ENCODE assay signal across 1 cellular context in the genomic region with DNA sequence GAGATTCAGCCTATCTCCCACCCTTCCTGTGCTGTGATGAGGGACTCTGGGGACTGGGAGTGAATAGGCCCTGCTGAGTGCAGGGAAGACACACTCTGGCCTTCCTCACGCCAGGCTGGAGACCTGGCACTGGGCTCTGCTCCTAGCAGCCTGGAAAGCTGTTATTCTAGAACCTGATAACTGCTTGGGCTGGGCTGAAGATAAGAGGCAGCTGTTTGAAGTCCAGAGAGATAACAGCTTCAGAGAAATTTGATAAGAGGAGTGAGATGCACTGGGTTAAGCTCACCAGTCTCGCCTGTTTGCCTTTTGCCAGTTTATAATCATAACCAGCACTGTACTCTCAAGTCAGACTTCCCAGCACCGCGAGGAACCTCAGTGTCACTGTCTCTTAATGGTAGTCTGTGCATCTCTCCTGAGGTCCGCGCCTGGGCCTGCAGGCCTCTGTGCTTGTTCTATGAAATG.
TF ChIP-seq lines count a peak whose summit lies in the region.

No MANE protein-coding gene starts in this region.

TF ChIP-seq in HepG2, 621 proteins besides CTCF, POLR2A, EP300 and RAD21 (continued from another document and continues in another):
- TF ChIP-seq, protein P1, sequence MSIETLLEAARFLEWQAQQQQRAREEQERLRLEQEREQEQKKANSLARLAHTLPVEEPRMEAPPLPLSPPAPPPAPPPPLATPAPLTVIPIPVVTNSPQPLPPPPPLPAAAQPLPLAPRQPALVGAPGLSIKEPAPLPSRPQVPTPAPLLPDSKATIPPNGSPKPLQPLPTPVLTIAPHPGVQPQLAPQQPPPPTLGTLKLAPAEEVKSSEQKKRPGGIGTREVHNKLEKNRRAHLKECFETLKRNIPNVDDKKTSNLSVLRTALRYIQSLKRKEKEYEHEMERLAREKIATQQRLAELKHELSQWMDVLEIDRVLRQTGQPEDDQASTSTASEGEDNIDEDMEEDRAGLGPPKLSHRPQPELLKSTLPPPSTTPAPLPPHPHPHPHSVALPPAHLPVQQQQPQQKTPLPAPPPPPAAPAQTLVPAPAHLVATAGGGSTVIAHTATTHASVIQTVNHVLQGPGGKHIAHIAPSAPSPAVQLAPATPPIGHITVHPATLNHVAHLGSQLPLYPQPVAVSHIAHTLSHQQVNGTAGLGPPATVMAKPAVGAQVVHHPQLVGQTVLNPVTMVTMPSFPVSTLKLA (IDR thresholded peaks at IDR 0.05) = no peak
- TF ChIP-seq, protein P2, sequence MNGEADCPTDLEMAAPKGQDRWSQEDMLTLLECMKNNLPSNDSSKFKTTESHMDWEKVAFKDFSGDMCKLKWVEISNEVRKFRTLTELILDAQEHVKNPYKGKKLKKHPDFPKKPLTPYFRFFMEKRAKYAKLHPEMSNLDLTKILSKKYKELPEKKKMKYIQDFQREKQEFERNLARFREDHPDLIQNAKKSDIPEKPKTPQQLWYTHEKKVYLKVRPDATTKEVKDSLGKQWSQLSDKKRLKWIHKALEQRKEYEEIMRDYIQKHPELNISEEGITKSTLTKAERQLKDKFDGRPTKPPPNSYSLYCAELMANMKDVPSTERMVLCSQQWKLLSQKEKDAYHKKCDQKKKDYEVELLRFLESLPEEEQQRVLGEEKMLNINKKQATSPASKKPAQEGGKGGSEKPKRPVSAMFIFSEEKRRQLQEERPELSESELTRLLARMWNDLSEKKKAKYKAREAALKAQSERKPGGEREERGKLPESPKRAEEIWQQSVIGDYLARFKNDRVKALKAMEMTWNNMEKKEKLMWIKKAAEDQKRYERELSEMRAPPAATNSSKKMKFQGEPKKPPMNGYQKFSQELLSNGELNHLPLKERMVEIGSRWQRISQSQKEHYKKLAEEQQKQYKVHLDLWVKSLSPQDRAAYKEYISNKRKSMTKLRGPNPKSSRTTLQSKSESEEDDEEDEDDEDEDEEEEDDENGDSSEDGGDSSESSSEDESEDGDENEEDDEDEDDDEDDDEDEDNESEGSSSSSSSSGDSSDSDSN (CRISPR knock-in tag; IDR thresholded peaks at IDR 0.05) = no peak
- TF ChIP-seq MIER3 (CRISPR knock-in tag; IDR thresholded peaks at IDR 0.05; ENCODE audit: borderline replicate concordance) = no peak
- TF ChIP-seq ZNF292 (CRISPR knock-in tag; IDR thresholded peaks at IDR 0.05; ENCODE audit: borderline replicate concordance, low read depth) = 0 out of 2 replicates have a peak, but pooled peaks have one; percentile 43
- TF ChIP-seq, protein P3, sequence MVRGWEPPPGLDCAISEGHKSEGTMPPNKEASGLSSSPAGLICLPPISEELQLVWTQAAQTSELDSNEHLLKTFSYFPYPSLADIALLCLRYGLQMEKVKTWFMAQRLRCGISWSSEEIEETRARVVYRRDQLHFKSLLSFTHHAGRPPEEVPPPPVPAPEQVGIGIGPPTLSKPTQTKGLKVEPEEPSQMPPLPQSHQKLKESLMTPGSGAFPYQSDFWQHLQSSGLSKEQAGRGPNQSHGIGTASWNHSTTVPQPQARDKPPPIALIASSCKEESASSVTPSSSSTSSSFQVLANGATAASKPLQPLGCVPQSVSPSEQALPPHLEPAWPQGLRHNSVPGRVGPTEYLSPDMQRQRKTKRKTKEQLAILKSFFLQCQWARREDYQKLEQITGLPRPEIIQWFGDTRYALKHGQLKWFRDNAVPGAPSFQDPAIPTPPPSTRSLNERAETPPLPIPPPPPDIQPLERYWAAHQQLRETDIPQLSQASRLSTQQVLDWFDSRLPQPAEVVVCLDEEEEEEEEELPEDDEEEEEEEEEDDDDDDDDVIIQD (CRISPR knock-in tag; IDR thresholded peaks at IDR 0.05; ENCODE audit: low read depth) = no peak
- TF ChIP-seq ZNF138 (CRISPR knock-in tag; IDR thresholded peaks at IDR 0.05; ENCODE audit: low read depth) = no peak
- no peak for TF ChIP-seq MTA1 (CRISPR knock-in tag; IDR thresholded peaks at IDR 0.05; ENCODE audit: borderline replicate concordance)
- TF ChIP-seq RFXAP (CRISPR knock-in tag; IDR thresholded peaks at IDR 0.05; ENCODE audit: borderline replicate concordance) = 0 out of 2 replicates have a peak, but pooled peaks have one; percentile 11
- no peak for TF ChIP-seq ZFP62 (CRISPR knock-in tag; IDR thresholded peaks at IDR 0.05)
- TF ChIP-seq HMG20B (CRISPR knock-in tag; conservative IDR thresholded peaks at IDR 0.05) = no peak
- no peak for TF ChIP-seq SCMH1 (CRISPR knock-in tag; IDR thresholded peaks at IDR 0.05; ENCODE audit: borderline replicate concordance)
- TF ChIP-seq, protein P4, sequence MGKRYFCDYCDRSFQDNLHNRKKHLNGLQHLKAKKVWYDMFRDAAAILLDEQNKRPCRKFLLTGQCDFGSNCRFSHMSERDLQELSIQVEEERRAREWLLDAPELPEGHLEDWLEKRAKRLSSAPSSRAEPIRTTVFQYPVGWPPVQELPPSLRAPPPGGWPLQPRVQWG (CRISPR knock-in tag; IDR thresholded peaks at IDR 0.05; ENCODE audit: borderline replicate concordance, low read depth) = no peak
- TF ChIP-seq REXO4 (CRISPR knock-in tag; IDR thresholded peaks at IDR 0.05; ENCODE audit: borderline replicate concordance) = no peak
- TF ChIP-seq ZNF543 (CRISPR knock-in tag; IDR thresholded peaks at IDR 0.05) = no peak
- TF ChIP-seq HDAC6 (IDR thresholded peaks at IDR 0.05; ENCODE audit: low read depth, low read length) = no peak
- TF ChIP-seq, protein P5, sequence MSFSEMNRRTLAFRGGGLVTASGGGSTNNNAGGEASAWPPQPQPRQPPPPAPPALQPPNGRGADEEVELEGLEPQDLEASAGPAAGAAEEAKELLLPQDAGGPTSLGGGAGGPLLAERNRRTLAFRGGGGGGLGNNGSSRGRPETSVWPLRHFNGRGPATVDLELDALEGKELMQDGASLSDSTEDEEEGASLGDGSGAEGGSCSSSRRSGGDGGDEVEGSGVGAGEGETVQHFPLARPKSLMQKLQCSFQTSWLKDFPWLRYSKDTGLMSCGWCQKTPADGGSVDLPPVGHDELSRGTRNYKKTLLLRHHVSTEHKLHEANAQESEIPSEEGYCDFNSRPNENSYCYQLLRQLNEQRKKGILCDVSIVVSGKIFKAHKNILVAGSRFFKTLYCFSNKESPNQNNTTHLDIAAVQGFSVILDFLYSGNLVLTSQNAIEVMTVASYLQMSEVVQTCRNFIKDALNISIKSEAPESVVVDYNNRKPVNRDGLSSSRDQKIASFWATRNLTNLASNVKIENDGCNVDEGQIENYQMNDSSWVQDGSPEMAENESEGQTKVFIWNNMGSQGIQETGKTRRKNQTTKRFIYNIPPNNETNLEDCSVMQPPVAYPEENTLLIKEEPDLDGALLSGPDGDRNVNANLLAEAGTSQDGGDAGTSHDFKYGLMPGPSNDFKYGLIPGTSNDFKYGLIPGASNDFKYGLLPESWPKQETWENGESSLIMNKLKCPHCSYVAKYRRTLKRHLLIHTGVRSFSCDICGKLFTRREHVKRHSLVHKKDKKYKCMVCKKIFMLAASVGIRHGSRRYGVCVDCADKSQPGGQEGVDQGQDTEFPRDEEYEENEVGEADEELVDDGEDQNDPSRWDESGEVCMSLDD (CRISPR knock-in tag; IDR thresholded peaks at IDR 0.05; ENCODE audit: borderline replicate concordance) = no peak
- TF ChIP-seq, protein P6, sequence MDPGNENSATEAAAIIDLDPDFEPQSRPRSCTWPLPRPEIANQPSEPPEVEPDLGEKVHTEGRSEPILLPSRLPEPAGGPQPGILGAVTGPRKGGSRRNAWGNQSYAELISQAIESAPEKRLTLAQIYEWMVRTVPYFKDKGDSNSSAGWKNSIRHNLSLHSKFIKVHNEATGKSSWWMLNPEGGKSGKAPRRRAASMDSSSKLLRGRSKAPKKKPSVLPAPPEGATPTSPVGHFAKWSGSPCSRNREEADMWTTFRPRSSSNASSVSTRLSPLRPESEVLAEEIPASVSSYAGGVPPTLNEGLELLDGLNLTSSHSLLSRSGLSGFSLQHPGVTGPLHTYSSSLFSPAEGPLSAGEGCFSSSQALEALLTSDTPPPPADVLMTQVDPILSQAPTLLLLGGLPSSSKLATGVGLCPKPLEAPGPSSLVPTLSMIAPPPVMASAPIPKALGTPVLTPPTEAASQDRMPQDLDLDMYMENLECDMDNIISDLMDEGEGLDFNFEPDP (CRISPR knock-in tag; conservative IDR thresholded peaks at IDR 0.05) = no peak
- TF ChIP-seq, protein P7, sequence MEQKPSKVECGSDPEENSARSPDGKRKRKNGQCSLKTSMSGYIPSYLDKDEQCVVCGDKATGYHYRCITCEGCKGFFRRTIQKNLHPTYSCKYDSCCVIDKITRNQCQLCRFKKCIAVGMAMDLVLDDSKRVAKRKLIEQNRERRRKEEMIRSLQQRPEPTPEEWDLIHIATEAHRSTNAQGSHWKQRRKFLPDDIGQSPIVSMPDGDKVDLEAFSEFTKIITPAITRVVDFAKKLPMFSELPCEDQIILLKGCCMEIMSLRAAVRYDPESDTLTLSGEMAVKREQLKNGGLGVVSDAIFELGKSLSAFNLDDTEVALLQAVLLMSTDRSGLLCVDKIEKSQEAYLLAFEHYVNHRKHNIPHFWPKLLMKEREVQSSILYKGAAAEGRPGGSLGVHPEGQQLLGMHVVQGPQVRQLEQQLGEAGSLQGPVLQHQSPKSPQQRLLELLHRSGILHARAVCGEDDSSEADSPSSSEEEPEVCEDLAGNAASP (CRISPR knock-in tag; IDR thresholded peaks at IDR 0.05; ENCODE audit: borderline replicate concordance) = no peak
- TF ChIP-seq ZNF792 (CRISPR knock-in tag; IDR thresholded peaks at IDR 0.05) = peak; percentile 56; the same call in 1 of the 2 replicates
- TF ChIP-seq, protein P8, sequence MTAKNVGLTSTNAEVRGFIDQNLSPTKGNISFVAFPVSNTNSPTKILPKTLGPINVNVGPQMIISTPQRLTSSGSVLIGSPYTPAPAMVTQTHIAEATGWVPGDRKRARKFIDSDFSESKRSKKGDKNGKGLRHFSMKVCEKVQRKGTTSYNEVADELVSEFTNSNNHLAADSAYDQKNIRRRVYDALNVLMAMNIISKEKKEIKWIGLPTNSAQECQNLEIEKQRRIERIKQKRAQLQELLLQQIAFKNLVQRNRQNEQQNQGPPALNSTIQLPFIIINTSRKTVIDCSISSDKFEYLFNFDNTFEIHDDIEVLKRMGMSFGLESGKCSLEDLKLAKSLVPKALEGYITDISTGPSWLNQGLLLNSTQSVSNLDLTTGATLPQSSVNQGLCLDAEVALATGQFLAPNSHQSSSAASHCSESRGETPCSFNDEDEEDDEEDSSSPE (CRISPR knock-in tag; IDR thresholded peaks at IDR 0.05) = no peak
- peak; percentile 63; the same call in 1 of the 2 replicates for TF ChIP-seq SIX4 (CRISPR knock-in tag; IDR thresholded peaks at IDR 0.05)
- TF ChIP-seq, protein P9, sequence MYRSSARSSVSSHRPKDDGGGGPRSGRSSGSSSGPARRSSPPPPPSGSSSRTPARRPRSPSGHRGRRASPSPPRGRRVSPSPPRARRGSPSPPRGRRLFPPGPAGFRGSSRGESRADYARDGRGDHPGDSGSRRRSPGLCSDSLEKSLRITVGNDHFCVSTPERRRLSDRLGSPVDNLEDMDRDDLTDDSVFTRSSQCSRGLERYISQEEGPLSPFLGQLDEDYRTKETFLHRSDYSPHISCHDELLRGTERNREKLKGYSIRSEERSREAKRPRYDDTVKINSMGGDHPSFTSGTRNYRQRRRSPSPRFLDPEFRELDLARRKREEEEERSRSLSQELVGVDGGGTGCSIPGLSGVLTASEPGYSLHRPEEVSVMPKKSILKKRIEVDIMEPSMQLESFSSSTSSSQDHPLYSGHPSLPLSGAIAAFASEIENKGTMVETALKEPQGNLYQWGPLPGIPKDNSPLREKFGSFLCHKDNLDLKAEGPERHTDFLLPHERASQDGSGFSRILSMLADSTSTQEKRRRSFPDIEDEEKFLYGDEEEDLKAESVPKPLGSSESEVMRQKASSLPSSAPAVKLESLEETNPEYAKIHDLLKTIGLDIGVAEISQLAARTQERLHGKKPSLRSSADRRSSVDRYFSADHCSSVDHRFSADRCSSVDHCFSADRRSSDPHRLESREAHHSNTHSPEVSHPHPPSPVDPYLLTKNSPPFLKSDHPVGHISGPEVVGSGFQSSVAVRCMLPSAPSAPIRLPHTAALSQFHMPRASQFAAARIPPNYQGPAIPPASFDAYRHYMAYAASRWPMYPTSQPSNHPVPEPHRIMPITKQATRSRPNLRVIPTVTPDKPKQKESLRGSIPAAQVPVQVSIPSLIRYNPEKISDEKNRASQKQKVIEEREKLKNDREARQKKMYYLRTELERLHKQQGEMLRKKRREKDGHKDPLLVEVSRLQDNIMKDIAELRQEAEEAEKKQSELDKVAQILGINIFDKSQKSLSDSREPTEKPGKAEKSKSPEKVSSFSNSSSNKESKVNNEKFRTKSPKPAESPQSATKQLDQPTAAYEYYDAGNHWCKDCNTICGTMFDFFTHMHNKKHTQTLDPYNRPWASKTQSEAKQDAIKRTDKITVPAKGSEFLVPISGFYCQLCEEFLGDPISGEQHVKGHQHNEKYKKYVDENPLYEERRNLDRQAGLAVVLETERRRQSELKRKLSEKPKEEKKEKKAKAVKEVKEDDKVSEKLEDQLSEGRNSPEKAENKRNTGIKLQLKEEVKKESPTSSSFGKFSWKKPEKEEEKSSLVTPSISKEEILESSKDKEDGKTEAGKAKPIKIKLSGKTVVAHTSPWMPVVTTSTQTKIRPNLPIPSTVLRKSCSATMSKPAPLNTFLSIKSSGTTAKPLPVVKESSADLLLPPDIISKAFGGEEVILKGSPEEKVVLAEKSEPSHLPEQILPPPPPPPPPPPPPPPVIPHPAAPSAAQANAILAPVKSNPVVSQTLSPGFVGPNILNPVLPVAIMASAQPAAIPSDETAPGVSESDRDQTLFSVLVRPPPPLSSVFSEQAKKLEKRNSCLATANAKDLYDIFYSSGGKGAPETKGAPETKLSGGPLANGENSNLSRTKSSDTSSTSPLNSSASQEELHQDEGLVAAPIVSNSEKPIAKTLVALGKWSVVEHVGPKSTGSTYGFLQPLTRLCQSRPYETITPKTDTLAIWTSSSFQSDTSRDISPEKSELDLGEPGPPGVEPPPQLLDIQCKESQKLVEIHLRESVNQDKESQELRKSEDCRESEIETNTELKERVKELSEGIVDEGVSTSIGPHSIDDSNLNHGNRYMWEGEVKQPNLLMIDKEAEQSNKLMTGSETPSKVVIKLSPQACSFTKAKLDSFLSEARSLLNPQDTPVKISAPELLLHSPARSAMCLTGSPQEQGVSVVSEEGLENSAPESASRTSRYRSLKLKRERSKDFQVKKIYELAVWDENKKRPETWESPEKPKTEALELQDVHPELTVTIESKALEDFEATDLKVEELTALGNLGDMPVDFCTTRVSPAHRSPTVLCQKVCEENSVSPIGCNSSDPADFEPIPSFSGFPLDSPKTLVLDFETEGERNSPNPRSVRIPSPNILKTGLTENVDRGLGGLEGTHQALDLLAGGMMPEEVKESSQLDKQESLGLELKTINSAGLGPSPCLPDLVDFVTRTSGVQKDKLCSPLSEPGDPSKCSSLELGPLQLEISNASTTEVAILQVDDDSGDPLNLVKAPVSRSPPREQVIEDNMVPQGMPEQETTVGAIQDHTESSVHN (CRISPR knock-in tag; IDR thresholded peaks at IDR 0.05) = no peak
- no peak for TF ChIP-seq TRIM24 (CRISPR knock-in tag; IDR thresholded peaks at IDR 0.05)
- TF ChIP-seq ZNF354B (CRISPR knock-in tag; IDR thresholded peaks at IDR 0.05) = no peak
- TF ChIP-seq MBD4 (IDR thresholded peaks at IDR 0.05; ENCODE audit: borderline replicate concordance, low read length) = no peak
- TF ChIP-seq, protein P10, sequence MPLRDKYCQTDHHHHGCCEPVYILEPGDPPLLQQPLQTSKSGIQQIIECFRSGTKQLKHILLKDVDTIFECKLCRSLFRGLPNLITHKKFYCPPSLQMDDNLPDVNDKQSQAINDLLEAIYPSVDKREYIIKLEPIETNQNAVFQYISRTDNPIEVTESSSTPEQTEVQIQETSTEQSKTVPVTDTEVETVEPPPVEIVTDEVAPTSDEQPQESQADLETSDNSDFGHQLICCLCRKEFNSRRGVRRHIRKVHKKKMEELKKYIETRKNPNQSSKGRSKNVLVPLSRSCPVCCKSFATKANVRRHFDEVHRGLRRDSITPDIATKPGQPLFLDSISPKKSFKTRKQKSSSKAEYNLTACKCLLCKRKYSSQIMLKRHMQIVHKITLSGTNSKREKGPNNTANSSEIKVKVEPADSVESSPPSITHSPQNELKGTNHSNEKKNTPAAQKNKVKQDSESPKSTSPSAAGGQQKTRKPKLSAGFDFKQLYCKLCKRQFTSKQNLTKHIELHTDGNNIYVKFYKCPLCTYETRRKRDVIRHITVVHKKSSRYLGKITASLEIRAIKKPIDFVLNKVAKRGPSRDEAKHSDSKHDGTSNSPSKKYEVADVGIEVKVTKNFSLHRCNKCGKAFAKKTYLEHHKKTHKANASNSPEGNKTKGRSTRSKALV (CRISPR knock-in tag; IDR thresholded peaks at IDR 0.05) = no peak
- TF ChIP-seq GATA4 (IDR thresholded peaks at IDR 0.05; ENCODE audit: borderline replicate concordance, low read depth) = peak; percentile 93
- no peak for TF ChIP-seq MTA3 (CRISPR knock-in tag; IDR thresholded peaks at IDR 0.05)
